9 cellular contexts compared by ENCODE assay signal in the genomic region with DNA sequence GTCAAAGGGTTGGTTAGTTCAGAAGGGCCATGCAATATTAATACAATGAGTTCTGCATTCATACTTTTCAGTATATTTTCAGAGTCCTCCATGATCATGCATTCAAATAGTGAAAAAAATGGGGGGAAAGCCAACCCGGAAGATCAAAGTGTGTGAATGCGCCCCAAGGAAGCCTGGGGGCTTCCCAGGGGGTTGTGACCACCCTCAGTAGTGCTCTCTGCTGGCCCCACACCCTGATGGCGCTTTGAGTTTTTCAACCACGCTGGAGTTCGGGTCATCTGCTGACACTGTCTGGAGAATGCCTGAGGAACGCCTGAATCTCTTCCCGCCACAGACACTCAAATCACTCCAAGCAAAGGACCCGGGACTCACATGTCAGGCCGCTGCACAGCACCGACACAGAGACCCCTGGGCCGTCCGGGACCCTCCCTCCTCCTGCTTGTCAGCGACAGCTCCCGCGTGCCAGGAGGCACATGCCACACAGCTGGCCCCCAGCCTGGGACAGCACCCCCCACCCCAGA. TPM values are rescaled to one million over a fixed set of nuclear protein-coding genes. Genes with fewer than 3 reads are reported as not detected.
A peak's percentile ranks its signal among the peaks of the same experiment; 100 is the strongest.
DNase-seq lines count a peak whose midpoint lies in the region; ATAC-seq and TF ChIP-seq lines count a peak whose summit lies in the region.
"Had no signal": no experiment of that assay in that cellular context is flagged by ENCODE, and none has a peak within 500 bp of the region (broad histone marks: within the 10 kb centered on the region; RNA-seq: fewer than 3 reads in every experiment).

No MANE protein-coding gene starts in this region.

- H2AFZ ChIP-seq in MM.1S (ENCODE audit: low read length) = peak overlapping the region; percentile 91

- H3K4me3 ChIP-seq in AG04450 (ENCODE audit: low read depth, low read length) = peak overlapping the region; percentile 88
- H3K4me3 ChIP-seq in MM.1S (ENCODE audit: low read length) = peak overlapping the region; percentile 91
- H3K4me3 ChIP-seq in mucosa of stomach (ENCODE audit: low read length) = peak overlapping the region; percentile 68

- H3K4me1 ChIP-seq in MM.1S (ENCODE audit: low read length) = peaks cover 19% of the 10 kb centered on the region
- peaks cover 54% of the 10 kb centered on the region for H3K4me1 ChIP-seq in mucosa of stomach (ENCODE audit: control insufficient read depth, insufficient read depth, low read length)

- H3K4me2 ChIP-seq in MM.1S (ENCODE audit: low read depth, low read length) = peak overlapping the region; percentile 92

- no peaks in the 10 kb centered on the region for H3K9me2 ChIP-seq in MM.1S (replicated peaks; ENCODE audit: insufficient read depth, low read length)

- peaks cover 57% of the 10 kb centered on the region for H3K79me2 ChIP-seq in MM.1S (ENCODE audit: low read length)

- H3K9me3 ChIP-seq in AG04450 (ENCODE audit: control insufficient read depth, insufficient read depth, low read length) (peaks cover 7% of the 10 kb centered on the region; the same call in 1 of the 2 replicates), MM.1S (replicated peaks; ENCODE audit: insufficient read depth, low read length) (no peaks in the 10 kb centered on the region), mucosa of stomach (ENCODE audit: control insufficient read depth, low read length) (no peaks in the 10 kb centered on the region)

- POLR2A ChIA-PET in AG04450 (lab: Yijun Ruan, JAX) = interaction anchor here (0.7 to 4.2 kb wide), 4 partner anchors 10 to 98 kb away, joined by 3 to 14 read pairs (median 6); no protein-coding TSS in a partner anchor

- peak overlapping the region; percentile 88 for H3K9ac ChIP-seq in MM.1S (ENCODE audit: low read length)
- peak overlapping the region; percentile 82 for H3K9ac ChIP-seq in mucosa of stomach (ENCODE audit: low read length)

- H3F3A ChIP-seq in MM.1S (ENCODE audit: insufficient read depth, low read length) = peaks cover 3% of the 10 kb centered on the region; the same call in 1 of the 2 replicates

- TF ChIP-seq CTCF in AG04450 (IDR thresholded peaks at IDR 0.05; ENCODE audit: low read depth, low read length) (no peak), MM.1S (IDR thresholded peaks at IDR 0.05; ENCODE audit: low read length) (peak; percentile 26)

- H3K27me3 ChIP-seq in AG04450 (ENCODE audit: control insufficient read depth, insufficient read depth, low read length) (no peaks in the 10 kb centered on the region), MM.1S (replicated peaks; ENCODE audit: insufficient read depth, low read length) (no peaks in the 10 kb centered on the region; the same call in 1 of the 2 replicates), mucosa of stomach (ENCODE audit: control insufficient read depth, insufficient read depth, low read length) (no peaks in the 10 kb centered on the region)

- H3K36me3 ChIP-seq in MM.1S (replicated peaks; ENCODE audit: insufficient read depth, low read length) (no peaks in the 10 kb centered on the region), mucosa of stomach (ENCODE audit: control insufficient read depth, insufficient read depth, low read length) (no peaks in the 10 kb centered on the region)

- CTCF ChIA-PET in AG04450 (lab: Charles Lee) = interaction anchor here (0.6 to 2.8 kb wide), 3 partner anchors 11 to 239 kb away, joined by 3 to 8 read pairs (median 4); no protein-coding TSS in a partner anchor

- H3K27ac ChIP-seq in AG04450 (ENCODE audit: low read depth, low read length) (peak overlapping the region; percentile 82), MM.1S (ENCODE audit: low read length) (no peak overlapping the region), substantia nigra (ENCODE audit: low read depth, low read length, poor library complexity, severe bottlenecking) (no peak overlapping the region)

- DNase-seq in AG04450 (ENCODE audit: low read depth, low spot score) = no peak
- DNase-seq in MM.1S = peak; percentile 37
- DNase-seq in ecto neural progenitor cell (ENCODE audit: low spot score) = peak; percentile 61
- DNase-seq in substantia nigra (lab: John Stamatoyannopoulos, UW) = no peak
- no peak for DNase-seq in middle frontal gyrus (ENCODE audit: extremely low spot score, low spot score)
- DNase-seq: NCI-H1436 had no signal

- ATAC-seq in HG03175 (IDR thresholded peaks at IDR 0.05; ENCODE audit: unreplicated experiment) = no peak
- ATAC-seq in HG02678 (IDR thresholded peaks at IDR 0.05; ENCODE audit: unreplicated experiment) = no peak

- H4K20me1 ChIP-seq in MM.1S (ENCODE audit: insufficient read depth, low read length) = no peaks in the 10 kb centered on the region; the same call in 1 of the 2 replicates

RNA-seq across cellular contexts. Expression of a gene that starts 1.0 kb away (rescaled TPM):
- 121 and 131 TPM in 2 replicates for polyA plus RNA-seq in AG04450 (2011; rRNA removed)
- 326 and 376 TPM in 2 replicates for polyA minus RNA-seq in AG04450 (2011; rRNA and poly(A)+ RNA removed)

Comparison
In these comparisons a context has a peak if more than half of its experiments do, and no peak if none do; other contexts are left out.
1. DNase-seq: peak in MM.1S (single experiment) and ecto neural progenitor cell (single experiment); none in AG04450 (single experiment), substantia nigra (0 of 49) and middle frontal gyrus (single experiment).
2. Peak in every context shown above with its lines, with median percentiles within 50 percentile points of each other: H3K4me3 ChIP-seq.